8 cellular contexts compared by ENCODE assay signal in genomic region chr12:2877959-2878732, GRCh38. TPM values are rescaled to one million over a fixed set of nuclear protein-coding genes. Genes with fewer than 3 reads are reported as not detected.
DNase-seq lines count a peak whose midpoint lies in the region; TF ChIP-seq lines count a peak whose summit lies in the region.

No MANE protein-coding gene starts in this region.

- no peaks in the 10 kb centered on the region for H3K9me3 Mint-ChIP-seq in T-helper 2 cell treated with Interferon-gamma antibody and Interleukin-4, amounts not matched to agents 5 μg/mL and 100 μg/mL, for 36 hours

- peak overlapping the region; percentile 11 for H2AFZ ChIP-seq in fibroblast of lung (ENCODE audit: low read length)

- H3K9me3 ChIP-seq in MG63 (no peaks in the 10 kb centered on the region), fibroblast of lung (ENCODE audit: control insufficient read depth, insufficient read depth, low read depth, low read length) (no peaks in the 10 kb centered on the region), neutrophil (no peaks in the 10 kb centered on the region)

- no peaks in the 10 kb centered on the region for H4K20me1 ChIP-seq in fibroblast of lung (ENCODE audit: control insufficient read depth, extremely low read depth, insufficient read depth, low read length)

- TF ChIP-seq CTCF in fibroblast of lung (conservative IDR thresholded peaks at IDR 0.05 in 1 of 2, IDR thresholded peaks at IDR 0.05 in 1 of 2; ENCODE audit: low read depth in 1 of 2, low read length in 2 of 2): peak in 1 of 2 donors; percentile 15
- TF ChIP-seq CTCF in neutrophil (IDR thresholded peaks at IDR 0.05): no peak

- H3K36me3 ChIP-seq in MG63 (peaks cover 49% of the 10 kb centered on the region), fibroblast of lung (ENCODE audit: control insufficient read depth, insufficient read depth, low read length) (no peaks in the 10 kb centered on the region), neutrophil (no peaks in the 10 kb centered on the region)

- DNase-seq in DMS53 treated with DMSO at 0.1 percent for 48 hours (lab: John Stamatoyannopoulos, UW; ENCODE audit: unreplicated experiment) (peak; percentile 41), MG63 (no peak), fibroblast of lung (ENCODE audit: low read depth in 2 of 2) (peak; percentile 27 to 72), HuH-7.5 (ENCODE audit: low spot score) (no peak), HK-2 (ENCODE audit: unreplicated experiment) (no peak)
- no peak for DNase-seq in T-helper 2 cell treated with Interferon-gamma antibody and Interleukin-4, amounts not matched to agents 5 μg/mL and 100 μg/mL, for 36 hours (ENCODE audit: low spot score)
- DNase-seq in stimulated activated CD4-positive, alpha-beta T cell treated with anti-CD3 and anti-CD28 coated beads, Interleukin-4, amount 100 ng/mL, for 4 hours: no peak

- peaks cover 37% of the 10 kb centered on the region for H3K4me1 Mint-ChIP-seq in T-helper 2 cell treated with Interferon-gamma antibody and Interleukin-4, amounts not matched to agents 5 μg/mL and 100 μg/mL, for 36 hours (ENCODE audit: low read depth)

- no peaks in the 10 kb centered on the region for H3K27me3 Mint-ChIP-seq in T-helper 2 cell treated with Interferon-gamma antibody and Interleukin-4, amounts not matched to agents 5 μg/mL and 100 μg/mL, for 36 hours (ENCODE audit: low read depth)

- peak overlapping the region; percentile 91 for H3K4me3 Mint-ChIP-seq in T-helper 2 cell treated with Interferon-gamma antibody and Interleukin-4, amounts not matched to agents 5 μg/mL and 100 μg/mL, for 36 hours

- peaks cover 58% of the 10 kb centered on the region for H3K79me2 ChIP-seq in fibroblast of lung (ENCODE audit: control insufficient read depth, insufficient read depth, low read length)

- H3K4me2 ChIP-seq in fibroblast of lung (ENCODE audit: extremely low read depth, insufficient read depth, low read length): peak overlapping the region; percentile 98

- H3K9ac ChIP-seq in fibroblast of lung (ENCODE audit: insufficient read depth, low read length): peak overlapping the region; percentile 95

- H3K36me3 Mint-ChIP-seq in T-helper 2 cell treated with Interferon-gamma antibody and Interleukin-4, amounts not matched to agents 5 μg/mL and 100 μg/mL, for 36 hours (ENCODE audit: low read depth): peaks cover 47% of the 10 kb centered on the region

- peak overlapping the region; percentile 82 for H3K4me3 ChIP-seq in MG63
- H3K4me3 ChIP-seq in fibroblast of lung (replicated peaks in 1 of 4; ENCODE audit: control extremely low read depth in 1 of 4, insufficient read depth in 1 of 4, low read depth in 3 of 4, low read length in 4 of 4): peak overlapping the region; percentile 76 to 95 (median 90)
- peak overlapping the region; percentile 82 to 97 for H3K4me3 ChIP-seq in neutrophil (ENCODE audit: low read depth in 1 of 2, low read length in 1 of 2)

- peak overlapping the region; percentile 99 for H3K27ac Mint-ChIP-seq in T-helper 2 cell treated with Interferon-gamma antibody and Interleukin-4, amounts not matched to agents 5 μg/mL and 100 μg/mL, for 36 hours

- H3K27me3 ChIP-seq in MG63 (no peaks in the 10 kb centered on the region), fibroblast of lung (ENCODE audit: control insufficient read depth, insufficient read depth, low read length) (no peaks in the 10 kb centered on the region), neutrophil (no peaks in the 10 kb centered on the region)

- peak overlapping the region; percentile 98 for H3K27ac ChIP-seq in fibroblast of lung (ENCODE audit: insufficient read depth, low read length)
- H3K27ac ChIP-seq in neutrophil: peak overlapping the region; percentile 76

- H3K4me1 ChIP-seq in fibroblast of lung (ENCODE audit: control insufficient read depth, extremely low read depth, insufficient read depth, low read length) (peaks cover 6% of the 10 kb centered on the region), neutrophil (ENCODE audit: control insufficient read depth in 1 of 2, insufficient read depth in 1 of 2, low read depth in 1 of 2, low read length in 1 of 2) (peaks cover 29% of the 10 kb centered on the region in 2 experiments)

RNA-seq across cellular contexts. Expression of gene RHNO1, which starts 1.1 kb away (rescaled TPM):
- 51.2 and 52.8 TPM in 2 replicates for total RNA-seq in MG63 (2014; rRNA removed; shearing (Covaris generic); ENCODE audit: low replicate concordance)
- total RNA-seq in fibroblast of lung: 16.7 and 29.7 TPM in 2 replicates
- 33.2 and 42.5 TPM in 2 replicates for polyA plus RNA-seq in fibroblast of lung
- 20.5 and 30.2 TPM in 2 replicates for polyA plus RNA-seq in fibroblast of lung (2012)
- 24.6 and 36.5 TPM in 2 replicates for polyA minus RNA-seq in fibroblast of lung (ENCODE audit: low replicate concordance)

RNA-seq across cellular contexts. Expression of gene FOXM1, which starts 1.2 kb away (rescaled TPM):
- 24.5 and 30.9 TPM in 2 replicates for total RNA-seq in MG63 (2014; rRNA removed; shearing (Covaris generic); ENCODE audit: low replicate concordance)
- total RNA-seq in fibroblast of lung: 1.3 and 7.3 TPM in 2 replicates
- 14.6 and 71.3 TPM in 2 replicates for polyA plus RNA-seq in fibroblast of lung
- 18.3 and 69.2 TPM in 2 replicates for polyA plus RNA-seq in fibroblast of lung (2012)
- polyA minus RNA-seq in fibroblast of lung (ENCODE audit: low replicate concordance): 39.8 and 156 TPM in 2 replicates

RNA-seq across cellular contexts. Expression of gene TULP3, which starts 12.5 kb away (rescaled TPM):
- 20.3 and 21.1 TPM in 2 replicates for total RNA-seq in MG63 (2014; rRNA removed; shearing (Covaris generic); ENCODE audit: low replicate concordance)
- 30.0 and 39.3 TPM in 2 replicates for total RNA-seq in fibroblast of lung
- 47.0 and 54.4 TPM in 2 replicates for polyA plus RNA-seq in fibroblast of lung
- polyA plus RNA-seq in fibroblast of lung (2012): 36.0 and 38.3 TPM in 2 replicates
- polyA minus RNA-seq in fibroblast of lung (ENCODE audit: low replicate concordance): 48.9 and 79.1 TPM in 2 replicates

RNA-seq across cellular contexts. Expression of gene TEX52, which starts 21.3 kb away (rescaled TPM):
- total RNA-seq in MG63 (2014; rRNA removed; shearing (Covaris generic); ENCODE audit: low replicate concordance): not detected in 2 replicates
- total RNA-seq in fibroblast of lung: not detected in 2 replicates
- polyA plus RNA-seq in fibroblast of lung: not detected in 2 replicates
- not detected in 2 replicates for polyA plus RNA-seq in fibroblast of lung (2012)
- polyA minus RNA-seq in fibroblast of lung (ENCODE audit: low replicate concordance): not detected in 2 replicates

RNA-seq across cellular contexts. Expression of gene NRIP2, which starts 43.3 kb away (rescaled TPM):
- total RNA-seq in MG63 (2014; rRNA removed; shearing (Covaris generic); ENCODE audit: low replicate concordance): not detected in 2 replicates
- under 0.01 and 0.17 TPM in 2 replicates for total RNA-seq in fibroblast of lung
- 0.08 and 0.21 TPM in 2 replicates for polyA plus RNA-seq in fibroblast of lung
- polyA plus RNA-seq in fibroblast of lung (2012): 0.44 and 0.58 TPM in 2 replicates
- 0.35 and 2.8 TPM in 2 replicates for polyA minus RNA-seq in fibroblast of lung (ENCODE audit: low replicate concordance)

Comparison
In these comparisons a context has a peak if more than half of its experiments do, and no peak if none do; other contexts are left out.
1. DNase-seq: peak in DMS53 treated with DMSO at 0.1 percent for 48 hours (single experiment) and fibroblast of lung (2 of 2); none in MG63 (single experiment), T-helper 2 cell treated with Interferon-gamma antibody and Interleukin-4, amounts not matched to agents 5 μg/mL and 100 μg/mL, for 36 hours (single experiment), HuH-7.5 (single experiment), stimulated activated CD4-positive, alpha-beta T cell treated with anti-CD3 and anti-CD28 coated beads, Interleukin-4, amount 100 ng/mL, for 4 hours (0 of 2) and HK-2 (single experiment).
2. Peak in every context shown above with its lines, with median percentiles within 50 percentile points of each other: H3K4me3 ChIP-seq.